15 cellular contexts compared by ENCODE assay signal in genomic region chr4:176274441-176274840, GRCh38. TPM values are rescaled to one million over a fixed set of nuclear protein-coding genes. Genes with fewer than 3 reads are reported as not detected.
DNase-seq lines count a peak whose midpoint lies in the region; ATAC-seq, FAIRE-seq and TF ChIP-seq lines count a peak whose summit lies in the region.
"Had no signal": no experiment of that assay in that cellular context is flagged by ENCODE, and none has a peak within 500 bp of the region (broad histone marks: within the 10 kb centered on the region; RNA-seq: fewer than 3 reads in every experiment).

No MANE protein-coding gene starts in this region.

- peak; percentile 32 for FAIRE-seq in bronchial epithelial cell (lab: Jason Lieb, UNC)

- no peak overlapping the region for H3K4me3 Mint-ChIP-seq in activated T-cell treated with anti-CD3 and anti-CD28 coated beads, Interleukin-2, amount 50 U/mL, for 24 hours
- H3K4me3 Mint-ChIP-seq: activated CD8-positive, alpha-beta memory T cell treated with anti-CD3 and anti-CD28 coated beads, Interleukin-2, amount 10 ng/mL, durations not matched to agents 7 days and 5 days; activated naive CD8-positive, alpha-beta T cell; IgD-negative memory B cell; immature natural killer cell had no signal

- no peak overlapping the region for H4K8ac ChIP-seq in trophoblast cell (ENCODE audit: low read depth, low read length)

- H3K27me3 Mint-ChIP-seq in activated T-cell treated with anti-CD3 and anti-CD28 coated beads, Interleukin-2, amount 50 U/mL, for 24 hours, result peaks cover 37% of the 10 kb centered on the region

- no peak overlapping the region for H3K4me2 ChIP-seq in trophoblast cell (ENCODE audit: low read length)

- no peak overlapping the region for H2AFZ ChIP-seq in trophoblast cell (ENCODE audit: insufficient read depth, low read length, poor library complexity)

- H4K91ac ChIP-seq in trophoblast cell (ENCODE audit: low read depth, low read length), result no peak overlapping the region

- H3K23ac ChIP-seq in trophoblast cell (ENCODE audit: low read length), result no peak overlapping the region

- H3K27me3 ChIP-seq in bronchial epithelial cell (ENCODE audit: control insufficient read depth, insufficient read depth, low read length) (no peaks in the 10 kb centered on the region), trophoblast cell (ENCODE audit: insufficient read depth, low read length) (no peaks in the 10 kb centered on the region)
- H3K27me3 ChIP-seq: stomach had no signal

- H3K4me1 ChIP-seq in trophoblast cell (ENCODE audit: control insufficient read depth in 1 of 2, insufficient read depth in 2 of 2, low read length in 2 of 2), result no peaks in the 10 kb centered on the region
- H3K4me1 ChIP-seq: stomach had no signal

- H3K4ac ChIP-seq in trophoblast cell (ENCODE audit: low read depth, low read length), result no peak overlapping the region

- H3K4me1 Mint-ChIP-seq in activated T-cell treated with anti-CD3 and anti-CD28 coated beads, Interleukin-2, amount 50 U/mL, for 24 hours (ENCODE audit: low read depth), result no peaks in the 10 kb centered on the region
- H3K4me1 Mint-ChIP-seq: activated CD8-positive, alpha-beta memory T cell treated with anti-CD3 and anti-CD28 coated beads, Interleukin-2, amount 10 ng/mL, durations not matched to agents 7 days and 5 days; IgD-negative memory B cell; immature natural killer cell had no signal

- no peaks in the 10 kb centered on the region for H3K36me3 ChIP-seq in bronchial epithelial cell (ENCODE audit: control insufficient read depth, insufficient read depth, low read length)
- no peaks in the 10 kb centered on the region for H3K36me3 ChIP-seq in trophoblast cell (ENCODE audit: control insufficient read depth in 1 of 2, insufficient read depth in 2 of 2, low read length in 2 of 2)
- H3K36me3 ChIP-seq: stomach had no signal

- H3K9me3 Mint-ChIP-seq in activated T-cell treated with anti-CD3 and anti-CD28 coated beads, Interleukin-2, amount 50 U/mL, for 24 hours, result no peaks in the 10 kb centered on the region
- H3K9me3 Mint-ChIP-seq: IgD-negative memory B cell had no signal

- no peaks in the 10 kb centered on the region for H3K79me1 ChIP-seq in trophoblast cell (ENCODE audit: low read length)

- H4K12ac ChIP-seq in trophoblast cell (ENCODE audit: low read depth, low read length), result no peak overlapping the region

- no peak overlapping the region for H3K18ac ChIP-seq in trophoblast cell (ENCODE audit: low read length)

- H2AK5ac ChIP-seq in trophoblast cell (ENCODE audit: low read length), result no peak overlapping the region

- TF ChIP-seq CTCF in bronchial epithelial cell (IDR thresholded peaks at IDR 0.05; ENCODE audit: insufficient read depth, low read length, severe bottlenecking), result no peak

- H2BK5ac ChIP-seq in trophoblast cell (ENCODE audit: low read depth, low read length, poor library complexity), result no peak overlapping the region

- H3K27ac ChIP-seq in trophoblast cell (ENCODE audit: low read depth, low read length), result no peak overlapping the region
- H3K27ac ChIP-seq: stomach had no signal

- H3K9ac ChIP-seq in trophoblast cell (ENCODE audit: low read length), result no peak overlapping the region

- H3K36me3 Mint-ChIP-seq in activated T-cell treated with anti-CD3 and anti-CD28 coated beads, Interleukin-2, amount 50 U/mL, for 24 hours (ENCODE audit: low read depth), result no peaks in the 10 kb centered on the region
- H3K36me3 Mint-ChIP-seq: activated CD8-positive, alpha-beta memory T cell treated with anti-CD3 and anti-CD28 coated beads, Interleukin-2, amount 10 ng/mL, durations not matched to agents 7 days and 5 days; activated naive CD8-positive, alpha-beta T cell; IgD-negative memory B cell; immature natural killer cell had no signal

- H3K4me3 ChIP-seq in bronchial epithelial cell (ENCODE audit: low read depth, low read length) (no peak overlapping the region), trophoblast cell (ENCODE audit: low read depth, low read length) (no peak overlapping the region)
- H3K4me3 ChIP-seq: stomach had no signal

- H3K9me3 ChIP-seq in trophoblast cell (ENCODE audit: insufficient read depth, low read depth, low read length), result no peaks in the 10 kb centered on the region
- H3K9me3 ChIP-seq: stomach had no signal

- H2BK12ac ChIP-seq in trophoblast cell (ENCODE audit: low read length), result no peak overlapping the region

- DNase-seq in EH (ENCODE audit: low read depth) (peak; percentile 76), LHCN-M2 (ENCODE audit: low read depth) (peak; percentile 89), bronchial epithelial cell (ENCODE audit: low read depth) (peak; percentile 67), trophoblast cell (peak; percentile 26 to 55), SIG-M5 treated with dmso at 0.1 percent for 504 hours (lab: John Stamatoyannopoulos, UW; ENCODE audit: unreplicated experiment) (no peak)
- DNase-seq in activated T-cell treated with anti-CD3 and anti-CD28 coated beads, Interleukin-2, amount 50 U/mL, for 24 hours, result no peak
- DNase-seq: activated CD8-positive, alpha-beta memory T cell treated with anti-CD3 and anti-CD28 coated beads, Interleukin-2, amount 10 ng/mL, durations not matched to agents 7 days and 5 days; immature natural killer cell; NCI-H1694; NCI-H526; stomach had no signal

- no peak overlapping the region for H2BK120ac ChIP-seq in trophoblast cell (ENCODE audit: insufficient read depth, low read length, poor library complexity)

- no peaks in the 10 kb centered on the region for H3K79me2 ChIP-seq in trophoblast cell (ENCODE audit: control insufficient read depth, insufficient read depth, low read length, poor library complexity)

- no peak overlapping the region for H3K27ac Mint-ChIP-seq in activated T-cell treated with anti-CD3 and anti-CD28 coated beads, Interleukin-2, amount 50 U/mL, for 24 hours
- H3K27ac Mint-ChIP-seq: activated CD8-positive, alpha-beta memory T cell treated with anti-CD3 and anti-CD28 coated beads, Interleukin-2, amount 10 ng/mL, durations not matched to agents 7 days and 5 days; activated naive CD8-positive, alpha-beta T cell; immature natural killer cell had no signal

- ATAC-seq in GM19397 (IDR thresholded peaks at IDR 0.05; ENCODE audit: unreplicated experiment) (no peak), GM21528 (IDR thresholded peaks at IDR 0.05; ENCODE audit: low FRiP score, unreplicated experiment) (no peak)
- ATAC-seq: activated CD8-positive, alpha-beta memory T cell treated with anti-CD3 and anti-CD28 coated beads, Interleukin-2, amount 10 ng/mL, durations not matched to agents 7 days and 5 days had no signal

- no peak overlapping the region for H3K14ac ChIP-seq in trophoblast cell (ENCODE audit: low read length)

RNA-seq across cellular contexts. Expression of gene ASB5, which starts 5.4 kb away (rescaled TPM):
- total RNA-seq in LHCN-M2 (2014; rRNA removed), result 619 and 636 TPM in 2 replicates
- polyA plus RNA-seq in LHCN-M2 (2012), result 307 TPM
- total RNA-seq in bronchial epithelial cell, result not detected in 2 replicates
- polyA plus RNA-seq in trophoblast cell (2013), result 0.12 and 0.16 TPM in 2 replicates
- total RNA-seq: activated CD8-positive, alpha-beta memory T cell treated with anti-CD3 and anti-CD28 coated beads, Interleukin-2, amount 10 ng/mL, durations not matched to agents 7 days and 5 days had no signal
- polyA plus RNA-seq: IgD-negative memory B cell, immature natural killer cell had no signal

RNA-seq across cellular contexts. Expression of gene SPCS3, which starts 45.3 kb away (rescaled TPM):
- total RNA-seq in LHCN-M2 (2014; rRNA removed), result 94.5 and 95.1 TPM in 2 replicates
- 47.9 TPM for polyA plus RNA-seq in LHCN-M2 (2012)
- total RNA-seq in bronchial epithelial cell, result 140 and 143 TPM in 2 replicates
- polyA plus RNA-seq in trophoblast cell (2013), result 161 and 205 TPM in 2 replicates

Comparison
In these comparisons a context has a peak if more than half of its experiments do, and no peak if none do; other contexts are left out.
1. DNase-seq: peak in EH (single experiment), LHCN-M2 (single experiment), bronchial epithelial cell (single experiment) and trophoblast cell (2 of 2); none in SIG-M5 treated with dmso at 0.1 percent for 504 hours (single experiment) and activated T-cell treated with anti-CD3 and anti-CD28 coated beads, Interleukin-2, amount 50 U/mL, for 24 hours (single experiment).
2. RNA of gene ASB5, which starts 5.4 kb away (total RNA-seq): 619 to 636 TPM in LHCN-M2; not detected in bronchial epithelial cell; every median in the first group is over 100 times any median in the second.